10 cellular contexts compared by ENCODE assay signal in genomic region chr6:36204068-36204753, GRCh38. TPM values are rescaled to one million over a fixed set of nuclear protein-coding genes. Genes with fewer than 3 reads are reported as not detected.
DNase-seq lines count a peak whose midpoint lies in the region; ATAC-seq and TF ChIP-seq lines count a peak whose summit lies in the region.
"Had no signal": no experiment of that assay in that cellular context is flagged by ENCODE, and none has a peak within 500 bp of the region (broad histone marks: within the 10 kb centered on the region; RNA-seq: fewer than 3 reads in every experiment).

No MANE protein-coding gene starts in this region.

- no peak overlapping the region for H3K9ac ChIP-seq in trophoblast cell (ENCODE audit: low read length)

- H2AK5ac ChIP-seq in trophoblast cell (ENCODE audit: low read length), result no peak overlapping the region

- H3K79me2 ChIP-seq in trophoblast cell (ENCODE audit: control insufficient read depth, insufficient read depth, low read length, poor library complexity), result peaks cover 2% of the 10 kb centered on the region

- H3K23ac ChIP-seq in trophoblast cell (ENCODE audit: low read length), result no peak overlapping the region

- H3K27me3 ChIP-seq in GM06990 (replicated peaks; ENCODE audit: control insufficient read depth, insufficient read depth, low read length) (no peaks in the 10 kb centered on the region), trophoblast cell (ENCODE audit: insufficient read depth, low read length) (no peaks in the 10 kb centered on the region), transverse colon (no peaks in the 10 kb centered on the region)

- no peak overlapping the region for H3K14ac ChIP-seq in trophoblast cell (ENCODE audit: low read length)

- intact Hi-C loops in transverse colon (cut with DNase I; ENCODE audit: low total_unique reads), result no loop called here

- no peak overlapping the region for H2AFZ ChIP-seq in trophoblast cell (ENCODE audit: insufficient read depth, low read length, poor library complexity)

- ATAC-seq in WTC11 (no peak), HG03095 (IDR thresholded peaks at IDR 0.05; ENCODE audit: unreplicated experiment) (no peak)

- POLR2A ChIA-PET in WTC11 (lab: Charles Lee), result interaction anchor here (1.1 kb wide), 1 partner anchor 156 kb away, joined by 3 read pairs; no protein-coding TSS in a partner anchor

- TF ChIP-seq EP300 in transverse colon (IDR thresholded peaks at IDR 0.05; ENCODE audit: low read depth), result no peak

- no peak overlapping the region for H4K8ac ChIP-seq in trophoblast cell (ENCODE audit: low read depth, low read length)

- in situ Hi-C loops in transverse colon (cut with MboI; ENCODE audit: low pct_ligation_motif_present in 1 of 4, low pct_unique_long_range_greater_than_20kb in 1 of 4, low sequenced_read_pairs in 3 of 4), result loop anchor here in 1 of 4 donors (5.0 to 10.0 kb wide), 2 partner anchors 69 to 177 kb away; partner anchors contain the start of genes MAPK13 and MAPK14

- H3K4me1 ChIP-seq in trophoblast cell (ENCODE audit: control insufficient read depth in 1 of 2, insufficient read depth in 2 of 2, low read length in 2 of 2) (peaks cover 0 to 8% of the 10 kb centered on the region in 2 experiments), transverse colon (peaks cover 3 to 67% (median 12%) of the 10 kb centered on the region in 4 donors)

- H3K79me1 ChIP-seq in trophoblast cell (ENCODE audit: low read length), result no peaks in the 10 kb centered on the region

- H3K9me3 ChIP-seq in trophoblast cell (ENCODE audit: insufficient read depth, low read depth, low read length) (no peaks in the 10 kb centered on the region), transverse colon (no peaks in the 10 kb centered on the region)

- TF ChIP-seq CTCF in GM06990 (IDR thresholded peaks at IDR 0.05; ENCODE audit: insufficient read depth, low read length, poor library complexity, severe bottlenecking), result no peak
- no peak for TF ChIP-seq CTCF in transverse colon (IDR thresholded peaks at IDR 0.05)
- TF ChIP-seq CTCF in WTC11 (IDR thresholded peaks at IDR 0.05), result no peak

- no peak overlapping the region for H3K4me3 ChIP-seq in GM06990 (replicated peaks; ENCODE audit: low read depth, low read length)
- H3K4me3 ChIP-seq in trophoblast cell (ENCODE audit: low read depth, low read length), result no peak overlapping the region
- no peak overlapping the region for H3K4me3 ChIP-seq in transverse colon
- H3K4me3 ChIP-seq: SK-N-MC had no signal

- peaks cover 4% of the 10 kb centered on the region for H3K36me3 ChIP-seq in GM06990 (ENCODE audit: control insufficient read depth, insufficient read depth, low read length)
- H3K36me3 ChIP-seq in trophoblast cell (ENCODE audit: control insufficient read depth in 1 of 2, insufficient read depth in 2 of 2, low read length in 2 of 2), result peaks cover 38 to 72% of the 10 kb centered on the region in 2 experiments
- H3K36me3 ChIP-seq in transverse colon, result peaks cover 0 to 47% (median 7%) of the 10 kb centered on the region in 4 donors

- H3K4me2 ChIP-seq in trophoblast cell (ENCODE audit: low read length), result no peak overlapping the region

- peak overlapping the region; percentile 21 for H3K4me3 Mint-ChIP-seq in activated T-cell treated with anti-CD3 and anti-CD28 coated beads, Interleukin-2, amount 50 U/mL, for 24 hours
- H3K4me3 Mint-ChIP-seq in WTC11, result no peak overlapping the region

- TF ChIP-seq POLR2A in transverse colon (IDR thresholded peaks at IDR 0.05), result no peak

- H3K18ac ChIP-seq in trophoblast cell (ENCODE audit: low read length), result no peak overlapping the region

- peaks cover 61% of the 10 kb centered on the region for H3K4me1 Mint-ChIP-seq in activated T-cell treated with anti-CD3 and anti-CD28 coated beads, Interleukin-2, amount 50 U/mL, for 24 hours (ENCODE audit: low read depth)
- no peaks in the 10 kb centered on the region for H3K4me1 Mint-ChIP-seq in WTC11

- H4K91ac ChIP-seq in trophoblast cell (ENCODE audit: low read depth, low read length), result no peak overlapping the region

- no CpG with 5 or more reads among the region's 10 CpGs for WGBS in trophoblast cell (ENCODE audit: extremely low coverage, insufficient coverage, insufficient read length)
- 67 to 79% methylated on average over 1 to 10 of the region's 10 CpGs for WGBS in transverse colon (ENCODE audit: low coverage in 1 of 2), 2 donors

- no peaks in the 10 kb centered on the region for H3K27me3 Mint-ChIP-seq in activated T-cell treated with anti-CD3 and anti-CD28 coated beads, Interleukin-2, amount 50 U/mL, for 24 hours
- H3K27me3 Mint-ChIP-seq in WTC11 (ENCODE audit: low read depth), result no peaks in the 10 kb centered on the region

- no peak overlapping the region for H2BK12ac ChIP-seq in trophoblast cell (ENCODE audit: low read length)

- H2BK120ac ChIP-seq in trophoblast cell (ENCODE audit: insufficient read depth, low read length, poor library complexity), result no peak overlapping the region

- H3K9me3 Mint-ChIP-seq in activated T-cell treated with anti-CD3 and anti-CD28 coated beads, Interleukin-2, amount 50 U/mL, for 24 hours, result no peaks in the 10 kb centered on the region
- no peaks in the 10 kb centered on the region for H3K9me3 Mint-ChIP-seq in WTC11

- H3K27ac Mint-ChIP-seq in activated T-cell treated with anti-CD3 and anti-CD28 coated beads, Interleukin-2, amount 50 U/mL, for 24 hours, result peak overlapping the region; percentile 34
- H3K27ac Mint-ChIP-seq in WTC11, result no peak overlapping the region

- H3K36me3 Mint-ChIP-seq in activated T-cell treated with anti-CD3 and anti-CD28 coated beads, Interleukin-2, amount 50 U/mL, for 24 hours (ENCODE audit: low read depth), result peaks cover 93% of the 10 kb centered on the region
- peaks cover 72% of the 10 kb centered on the region for H3K36me3 Mint-ChIP-seq in WTC11

- H2BK5ac ChIP-seq in trophoblast cell (ENCODE audit: low read depth, low read length, poor library complexity), result no peak overlapping the region

- H4K12ac ChIP-seq in trophoblast cell (ENCODE audit: low read depth, low read length), result no peak overlapping the region

- peak overlapping the region; percentile 25 for H3K4ac ChIP-seq in trophoblast cell (ENCODE audit: low read depth, low read length)

- peak; percentile 48 for DNase-seq in GM06990 (ENCODE audit: extremely low read depth, insufficient read length)
- peak; percentile 48 to 71 for DNase-seq in NOMO-1 (lab: John Stamatoyannopoulos, UW; ENCODE audit: unreplicated experiment in 2 of 2)
- no peak for DNase-seq in activated T-cell treated with anti-CD3 and anti-CD28 coated beads, Interleukin-2, amount 50 U/mL, for 24 hours
- DNase-seq in trophoblast cell, result no peak
- DNase-seq in transverse colon, result no peak
- no peak for DNase-seq in SW 1271 (lab: John Stamatoyannopoulos, UW)
- no peak for DNase-seq in WTC11 (ENCODE audit: low spot score)
- DNase-seq: NCI-H1694 had no signal

- CTCF ChIA-PET in WTC11 (lab: Charles Lee), result interaction anchor here (1.2 to 2.1 kb wide), 2 partner anchors 65 to 224 kb away, joined by 3 to 7 read pairs; no protein-coding TSS in a partner anchor

- H3K27ac ChIP-seq in trophoblast cell (ENCODE audit: low read depth, low read length) (no peak overlapping the region), transverse colon (no peak overlapping the region)
- H3K27ac ChIP-seq: SK-N-MC had no signal

TF ChIP-seq in WTC11, 78 proteins besides CTCF, POLR2A, EP300 and RAD21:
- no peak for TF ChIP-seq CBFB (CRISPR knock-in tag; IDR thresholded peaks at IDR 0.05; ENCODE audit: low read depth)
- TF ChIP-seq FOXJ3 (CRISPR knock-in tag; IDR thresholded peaks at IDR 0.05; ENCODE audit: borderline replicate concordance), result no peak
- TF ChIP-seq SOX15 (CRISPR knock-in tag; IDR thresholded peaks at IDR 0.05), result no peak
- no peak for TF ChIP-seq ZNF138 (CRISPR knock-in tag; conservative IDR thresholded peaks at IDR 0.05)
- no peak for TF ChIP-seq ATF1 (CRISPR knock-in tag; IDR thresholded peaks at IDR 0.05)
- TF ChIP-seq ZNF317 (CRISPR knock-in tag; IDR thresholded peaks at IDR 0.05; ENCODE audit: borderline replicate concordance, low read depth), result no peak
- TF ChIP-seq GRHL2 (CRISPR knock-in tag; IDR thresholded peaks at IDR 0.05; ENCODE audit: insufficient replicate concordance, severe bottlenecking), result no peak
- TF ChIP-seq RELA (CRISPR knock-in tag; IDR thresholded peaks at IDR 0.05; ENCODE audit: borderline replicate concordance), result no peak
- TF ChIP-seq ZNF219 (CRISPR knock-in tag; IDR thresholded peaks at IDR 0.05; ENCODE audit: borderline replicate concordance), result no peak
- TF ChIP-seq ZBTB21 (CRISPR knock-in tag; IDR thresholded peaks at IDR 0.05; ENCODE audit: borderline replicate concordance), result no peak
- TF ChIP-seq, protein P1, sequence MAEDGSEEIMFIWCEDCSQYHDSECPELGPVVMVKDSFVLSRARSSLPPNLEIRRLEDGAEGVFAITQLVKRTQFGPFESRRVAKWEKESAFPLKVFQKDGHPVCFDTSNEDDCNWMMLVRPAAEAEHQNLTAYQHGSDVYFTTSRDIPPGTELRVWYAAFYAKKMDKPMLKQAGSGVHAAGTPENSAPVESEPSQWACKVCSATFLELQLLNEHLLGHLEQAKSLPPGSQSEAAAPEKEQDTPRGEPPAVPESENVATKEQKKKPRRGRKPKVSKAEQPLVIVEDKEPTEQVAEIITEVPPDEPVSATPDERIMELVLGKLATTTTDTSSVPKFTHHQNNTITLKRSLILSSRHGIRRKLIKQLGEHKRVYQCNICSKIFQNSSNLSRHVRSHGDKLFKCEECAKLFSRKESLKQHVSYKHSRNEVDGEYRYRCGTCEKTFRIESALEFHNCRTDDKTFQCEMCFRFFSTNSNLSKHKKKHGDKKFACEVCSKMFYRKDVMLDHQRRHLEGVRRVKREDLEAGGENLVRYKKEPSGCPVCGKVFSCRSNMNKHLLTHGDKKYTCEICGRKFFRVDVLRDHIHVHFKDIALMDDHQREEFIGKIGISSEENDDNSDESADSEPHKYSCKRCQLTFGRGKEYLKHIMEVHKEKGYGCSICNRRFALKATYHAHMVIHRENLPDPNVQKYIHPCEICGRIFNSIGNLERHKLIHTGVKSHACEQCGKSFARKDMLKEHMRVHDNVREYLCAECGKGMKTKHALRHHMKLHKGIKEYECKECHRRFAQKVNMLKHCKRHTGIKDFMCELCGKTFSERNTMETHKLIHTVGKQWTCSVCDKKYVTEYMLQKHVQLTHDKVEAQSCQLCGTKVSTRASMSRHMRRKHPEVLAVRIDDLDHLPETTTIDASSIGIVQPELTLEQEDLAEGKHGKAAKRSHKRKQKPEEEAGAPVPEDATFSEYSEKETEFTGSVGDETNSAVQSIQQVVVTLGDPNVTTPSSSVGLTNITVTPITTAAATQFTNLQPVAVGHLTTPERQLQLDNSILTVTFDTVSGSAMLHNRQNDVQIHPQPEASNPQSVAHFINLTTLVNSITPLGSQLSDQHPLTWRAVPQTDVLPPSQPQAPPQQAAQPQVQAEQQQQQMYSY (CRISPR knock-in tag; IDR thresholded peaks at IDR 0.05), result no peak
- no peak for TF ChIP-seq MAX (CRISPR knock-in tag; IDR thresholded peaks at IDR 0.05)

RNA-seq across cellular contexts. Expression of gene BRPF3, which starts 7.7 kb away (rescaled TPM):
- 28.1 and 28.4 TPM in 2 replicates for polyA plus RNA-seq in trophoblast cell (2013)
- total RNA-seq in transverse colon, result 100 to 1,000 TPM in 2 of 4 donors, 10 to 100 TPM in 2; 74.8 to 209 (median 90.6) TPM
- 30.4 to 32.2 TPM (median 31.3 TPM) in 3 replicates for total RNA-seq in WTC11 (2021)

Comparison
In these comparisons a context has a peak if more than half of its experiments do, and no peak if none do; other contexts are left out.
1. DNase-seq: peak in GM06990 (single experiment) and NOMO-1 (2 of 2); none in activated T-cell treated with anti-CD3 and anti-CD28 coated beads, Interleukin-2, amount 50 U/mL, for 24 hours (single experiment), trophoblast cell (0 of 2), transverse colon (single experiment), SW 1271 (0 of 2) and WTC11 (single experiment).